Comparison of ENCODE assay signal across 23 cellular contexts in the genomic region with DNA sequence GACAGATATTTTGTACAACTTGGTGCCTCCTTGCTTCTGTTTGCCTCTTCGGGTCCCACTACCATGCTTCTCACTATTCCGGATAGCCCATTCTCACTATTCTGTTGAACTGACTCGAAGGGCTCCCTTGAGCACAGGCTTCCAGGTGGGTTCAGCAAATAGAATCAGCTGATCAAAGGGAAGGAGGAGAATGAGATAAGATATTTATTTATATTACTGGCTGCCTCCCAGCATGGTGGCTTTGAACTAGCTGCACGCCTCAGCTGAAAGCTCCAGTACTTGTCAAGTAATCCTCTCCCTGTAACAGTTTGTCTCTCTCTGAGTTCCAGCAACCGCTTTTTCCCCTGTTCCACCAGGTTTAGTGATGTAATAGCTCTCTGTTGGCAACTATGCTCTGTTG.
"Had no signal": no experiment of that assay in that cellular context is flagged by ENCODE, and none has a peak within 500 bp of the region (broad histone marks: within the 10 kb centered on the region; RNA-seq: fewer than 3 reads in every experiment).

No MANE protein-coding gene starts in this region.

- H3K9me3 ChIP-seq: adrenal gland, ascending aorta, mucosa of descending colon, transverse colon had no signal

- DNase-seq: activated B cell treated with CpG ODN at 0.5 μM for 24 hours; activated CD4-positive, alpha-beta T cell treated with anti-CD3 and anti-CD28 coated beads for 36 hours; activated CD4-positive, alpha-beta T cell treated with anti-CD3 and anti-CD28 coated beads, Interleukin-2, amount 50 U/mL, for 4 hours; activated CD8-positive, alpha-beta memory T cell treated with anti-CD3 and anti-CD28 coated beads, Interleukin-2, amount 50 U/mL, for 48 hours; activated naive CD4-positive, alpha-beta T cell; activated T-cell treated with anti-CD3 and anti-CD28 coated beads, Interleukin-2, amount 50 U/mL, for 4 hours; brain microvascular endothelial cell; caudate nucleus; effector CD4-positive, alpha-beta T cell; erythroblast; foreskin fibroblast; left colon; mesenchymal stem cell; mucosa of descending colon; occipital lobe; posterior cingulate gyrus; small intestine; stimulated activated CD4-positive, alpha-beta T cell treated with anti-CD3 and anti-CD28 coated beads, Interleukin-2, amount 100 ng/mL, for 24 hours; transverse colon had no signal

- H3K4me1 ChIP-seq: adrenal gland, ascending aorta, transverse colon had no signal

- H3K27ac ChIP-seq: adrenal gland, ascending aorta, brain microvascular endothelial cell, transverse colon had no signal

- ATAC-seq: activated CD4-positive, alpha-beta T cell treated with anti-CD3 and anti-CD28 coated beads for 36 hours; activated T-cell treated with anti-CD3 and anti-CD28 coated beads, Interleukin-2, amount 50 U/mL, for 4 hours; left colon; mucosa of descending colon; sciatic nerve; stimulated activated memory B cell treated with anti-CD40 and anti-IgM and Interleukin-4, amounts not matched to agents 10 μg/mL and 1 μg/mL and 100 μg/mL, for 72 hours had no signal

- H3K36me3 ChIP-seq: adrenal gland, ascending aorta, brain microvascular endothelial cell, transverse colon had no signal

- H3K4me3 ChIP-seq: adrenal gland, ascending aorta, mucosa of descending colon, transverse colon had no signal

- H3K27me3 ChIP-seq: adrenal gland, ascending aorta, brain microvascular endothelial cell had no signal
